22 cellular contexts compared by ENCODE assay signal in the genomic region with DNA sequence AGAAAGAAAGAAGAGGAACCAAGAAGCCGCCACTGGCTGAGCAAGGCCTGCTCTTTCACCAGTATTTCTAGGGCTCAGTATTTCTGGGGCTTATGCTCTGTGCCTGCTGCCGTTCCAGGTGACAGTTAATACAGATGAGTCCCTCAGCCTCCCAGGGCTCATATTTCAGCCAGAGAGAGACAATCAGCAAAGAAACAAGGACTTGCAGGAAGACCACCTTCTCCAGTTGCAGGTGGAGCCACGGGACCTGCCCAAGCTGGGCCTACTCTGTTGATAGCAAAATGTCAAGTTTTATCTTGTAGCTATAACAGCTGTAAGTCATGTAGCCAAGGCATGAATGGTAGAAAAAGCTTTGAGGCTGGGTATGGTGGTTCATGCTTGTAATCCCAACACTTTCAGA.
DNase-seq lines count a peak whose midpoint lies in the region.
"Had no signal": no experiment of that assay in that cellular context is flagged by ENCODE, and none has a peak within 500 bp of the region (broad histone marks: within the 10 kb centered on the region; RNA-seq: fewer than 3 reads in every experiment).

No MANE protein-coding gene starts in this region.

- DNase-seq in NCI-H82 (lab: John Stamatoyannopoulos, UW) (peak; percentile 14), NCI-H82 treated with DMSO at 0.1 percent for 48 hours (lab: John Stamatoyannopoulos, UW; ENCODE audit: unreplicated experiment) (no peak), NCI-H2171 treated with DMSO at 0.1 percent for 48 hours (lab: John Stamatoyannopoulos, UW) (peak; percentile 81), left kidney (ENCODE audit: low read depth, low spot score) (peak; percentile 85), KG1 (lab: John Stamatoyannopoulos, UW) (no peak), NCI-H748 (lab: John Stamatoyannopoulos, UW; ENCODE audit: unreplicated experiment) (no peak), medulla oblongata (ENCODE audit: extremely low spot score) (no peak)
- DNase-seq: 8988T; ACHN; BE2C; C1 segment of cervical spinal cord; CD4-positive, alpha-beta memory T cell; CD4-positive, CD25-positive, alpha-beta regulatory T cell; CD8-positive, alpha-beta memory T cell; COR-L47; DMS 273 treated with DMSO at 0.1 percent for 48 hours; DMS153; DMS53; DMS79; DND-41; EL; GDM1 had no signal

Comparison
In these comparisons a context has a peak if more than half of its experiments do, and no peak if none do; other contexts are left out.
1. DNase-seq: peak in NCI-H82 (single experiment), NCI-H2171 treated with DMSO at 0.1 percent for 48 hours (single experiment) and left kidney (single experiment); none in NCI-H82 treated with DMSO at 0.1 percent for 48 hours (single experiment), KG1 (single experiment), NCI-H748 (single experiment) and medulla oblongata (single experiment).